ENCODE assay signal across 1 cellular context in genomic region chr6:31927242-31927867, GRCh38.
TF ChIP-seq lines count a peak whose summit lies in the region.

TSS of gene C2 (plus strand) at chr6:31927717. CDS start at chr6:31927753, 36 bp downstream.

TF ChIP-seq in HepG2, 621 proteins besides CTCF, POLR2A, EP300 and RAD21 (continued from another document and continues in another):
- TF ChIP-seq, protein P1, sequence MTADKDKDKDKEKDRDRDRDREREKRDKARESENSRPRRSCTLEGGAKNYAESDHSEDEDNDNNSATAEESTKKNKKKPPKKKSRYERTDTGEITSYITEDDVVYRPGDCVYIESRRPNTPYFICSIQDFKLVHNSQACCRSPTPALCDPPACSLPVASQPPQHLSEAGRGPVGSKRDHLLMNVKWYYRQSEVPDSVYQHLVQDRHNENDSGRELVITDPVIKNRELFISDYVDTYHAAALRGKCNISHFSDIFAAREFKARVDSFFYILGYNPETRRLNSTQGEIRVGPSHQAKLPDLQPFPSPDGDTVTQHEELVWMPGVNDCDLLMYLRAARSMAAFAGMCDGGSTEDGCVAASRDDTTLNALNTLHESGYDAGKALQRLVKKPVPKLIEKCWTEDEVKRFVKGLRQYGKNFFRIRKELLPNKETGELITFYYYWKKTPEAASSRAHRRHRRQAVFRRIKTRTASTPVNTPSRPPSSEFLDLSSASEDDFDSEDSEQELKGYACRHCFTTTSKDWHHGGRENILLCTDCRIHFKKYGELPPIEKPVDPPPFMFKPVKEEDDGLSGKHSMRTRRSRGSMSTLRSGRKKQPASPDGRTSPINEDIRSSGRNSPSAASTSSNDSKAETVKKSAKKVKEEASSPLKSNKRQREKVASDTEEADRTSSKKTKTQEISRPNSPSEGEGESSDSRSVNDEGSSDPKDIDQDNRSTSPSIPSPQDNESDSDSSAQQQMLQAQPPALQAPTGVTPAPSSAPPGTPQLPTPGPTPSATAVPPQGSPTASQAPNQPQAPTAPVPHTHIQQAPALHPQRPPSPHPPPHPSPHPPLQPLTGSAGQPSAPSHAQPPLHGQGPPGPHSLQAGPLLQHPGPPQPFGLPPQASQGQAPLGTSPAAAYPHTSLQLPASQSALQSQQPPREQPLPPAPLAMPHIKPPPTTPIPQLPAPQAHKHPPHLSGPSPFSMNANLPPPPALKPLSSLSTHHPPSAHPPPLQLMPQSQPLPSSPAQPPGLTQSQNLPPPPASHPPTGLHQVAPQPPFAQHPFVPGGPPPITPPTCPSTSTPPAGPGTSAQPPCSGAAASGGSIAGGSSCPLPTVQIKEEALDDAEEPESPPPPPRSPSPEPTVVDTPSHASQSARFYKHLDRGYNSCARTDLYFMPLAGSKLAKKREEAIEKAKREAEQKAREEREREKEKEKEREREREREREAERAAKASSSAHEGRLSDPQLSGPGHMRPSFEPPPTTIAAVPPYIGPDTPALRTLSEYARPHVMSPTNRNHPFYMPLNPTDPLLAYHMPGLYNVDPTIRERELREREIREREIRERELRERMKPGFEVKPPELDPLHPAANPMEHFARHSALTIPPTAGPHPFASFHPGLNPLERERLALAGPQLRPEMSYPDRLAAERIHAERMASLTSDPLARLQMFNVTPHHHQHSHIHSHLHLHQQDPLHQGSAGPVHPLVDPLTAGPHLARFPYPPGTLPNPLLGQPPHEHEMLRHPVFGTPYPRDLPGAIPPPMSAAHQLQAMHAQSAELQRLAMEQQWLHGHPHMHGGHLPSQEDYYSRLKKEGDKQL (CRISPR knock-in tag; IDR thresholded peaks at IDR 0.05; ENCODE audit: low read depth) = peak; percentile 83
- TF ChIP-seq NR1H2 (CRISPR knock-in tag; IDR thresholded peaks at IDR 0.05; ENCODE audit: borderline replicate concordance, low read depth) (no peak), CBX1 (IDR thresholded peaks at IDR 0.05; ENCODE audit: low read depth) (no peak), SIN3B (IDR thresholded peaks at IDR 0.05; ENCODE audit: low read length) (no peak), RNF219 (CRISPR knock-in tag; IDR thresholded peaks at IDR 0.05) (0 out of 2 replicates have a peak, but pooled peaks have one; percentile 55), TEF (CRISPR knock-in tag; IDR thresholded peaks at IDR 0.05) (no peak), NFKB2 (CRISPR knock-in tag; IDR thresholded peaks at IDR 0.05; ENCODE audit: borderline replicate concordance) (no peak; the same call in 1 of the 2 replicates), ZNF878 (CRISPR knock-in tag; IDR thresholded peaks at IDR 0.05) (peak; percentile 90; the same call in 1 of the 2 replicates), ZFP1 (CRISPR knock-in tag; IDR thresholded peaks at IDR 0.05) (peak; percentile 90), CREB3 (CRISPR knock-in tag; IDR thresholded peaks at IDR 0.05) (no peak), ZNF678 (CRISPR knock-in tag; IDR thresholded peaks at IDR 0.05) (no peak), NONO (IDR thresholded peaks at IDR 0.05) (no peak), NONO (CRISPR knock-in tag; conservative IDR thresholded peaks at IDR 0.05) (peak; percentile 95), DNMT3B (CRISPR knock-in tag; conservative IDR thresholded peaks at IDR 0.05) (no peak), ZSCAN25 (CRISPR knock-in tag; IDR thresholded peaks at IDR 0.05) (no peak), TBL1XR1 (IDR thresholded peaks at IDR 0.05; ENCODE audit: borderline replicate concordance, low read length, partially characterized antibody) (peak; percentile 78), ARNT (IDR thresholded peaks at IDR 0.05) (no peak), SNAPC5 (CRISPR knock-in tag; IDR thresholded peaks at IDR 0.05; ENCODE audit: borderline replicate concordance) (peak; percentile 43; the same call in 1 of the 2 replicates), PRMT3 (CRISPR knock-in tag; IDR thresholded peaks at IDR 0.05; ENCODE audit: borderline replicate concordance, low read depth) (no peak), BCL6 (CRISPR knock-in tag; IDR thresholded peaks at IDR 0.05) (peak; percentile 79), ZNF784 (CRISPR knock-in tag; IDR thresholded peaks at IDR 0.05; ENCODE audit: borderline replicate concordance) (no peak; the same call in 1 of the 2 replicates), SMYD3 (CRISPR knock-in tag; IDR thresholded peaks at IDR 0.05) (peak; percentile 90; the same call in 1 of the 2 replicates), U2AF2 (IDR thresholded peaks at IDR 0.05; ENCODE audit: low read depth, low read length) (no peak), ZNF280B (CRISPR knock-in tag; IDR thresholded peaks at IDR 0.05; ENCODE audit: borderline replicate concordance) (no peak), ZBTB1 (CRISPR knock-in tag; IDR thresholded peaks at IDR 0.05; ENCODE audit: borderline replicate concordance) (no peak), NAIF1 (CRISPR knock-in tag; IDR thresholded peaks at IDR 0.05; ENCODE audit: borderline replicate concordance) (no peak; the same call in 1 of the 2 replicates), ZNF329 (CRISPR knock-in tag; IDR thresholded peaks at IDR 0.05; ENCODE audit: low read depth) (no peak), KLF16 (CRISPR knock-in tag; IDR thresholded peaks at IDR 0.05) (peak in 1 of 2 experiments; percentile 82; a peak in 2 of 4 replicates), ZNF142 (CRISPR knock-in tag; IDR thresholded peaks at IDR 0.05) (no peak), ZNF768 (CRISPR knock-in tag; IDR thresholded peaks at IDR 0.05) (no peak), RAD51 (IDR thresholded peaks at IDR 0.05; ENCODE audit: borderline replicate concordance) (0 out of 2 replicates have a peak, but pooled peaks have one; percentile 5), ZBTB7B (CRISPR knock-in tag; IDR thresholded peaks at IDR 0.05) (peak; percentile 33; the same call in 1 of the 2 replicates)
- TF ChIP-seq, protein P2, sequence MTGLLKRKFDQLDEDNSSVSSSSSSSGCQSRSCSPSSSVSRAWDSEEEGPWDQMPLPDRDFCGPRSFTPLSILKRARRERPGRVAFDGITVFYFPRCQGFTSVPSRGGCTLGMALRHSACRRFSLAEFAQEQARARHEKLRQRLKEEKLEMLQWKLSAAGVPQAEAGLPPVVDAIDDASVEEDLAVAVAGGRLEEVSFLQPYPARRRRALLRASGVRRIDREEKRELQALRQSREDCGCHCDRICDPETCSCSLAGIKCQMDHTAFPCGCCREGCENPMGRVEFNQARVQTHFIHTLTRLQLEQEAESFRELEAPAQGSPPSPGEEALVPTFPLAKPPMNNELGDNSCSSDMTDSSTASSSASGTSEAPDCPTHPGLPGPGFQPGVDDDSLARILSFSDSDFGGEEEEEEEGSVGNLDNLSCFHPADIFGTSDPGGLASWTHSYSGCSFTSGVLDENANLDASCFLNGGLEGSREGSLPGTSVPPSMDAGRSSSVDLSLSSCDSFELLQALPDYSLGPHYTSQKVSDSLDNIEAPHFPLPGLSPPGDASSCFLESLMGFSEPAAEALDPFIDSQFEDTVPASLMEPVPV (CRISPR knock-in tag; IDR thresholded peaks at IDR 0.05) = 0 out of 2 replicates have a peak, but pooled peaks have one; percentile 84
- TF ChIP-seq, protein P3, sequence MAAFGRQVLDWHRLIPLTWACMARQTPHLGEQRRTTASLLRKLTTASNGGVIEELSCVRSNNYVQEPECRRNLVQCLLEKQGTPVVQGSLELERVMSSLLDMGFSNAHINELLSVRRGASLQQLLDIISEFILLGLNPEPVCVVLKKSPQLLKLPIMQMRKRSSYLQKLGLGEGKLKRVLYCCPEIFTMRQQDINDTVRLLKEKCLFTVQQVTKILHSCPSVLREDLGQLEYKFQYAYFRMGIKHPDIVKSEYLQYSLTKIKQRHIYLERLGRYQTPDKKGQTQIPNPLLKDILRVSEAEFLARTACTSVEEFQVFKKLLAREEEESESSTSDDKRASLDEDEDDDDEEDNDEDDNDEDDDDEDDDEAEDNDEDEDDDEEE (CRISPR knock-in tag; IDR thresholded peaks at IDR 0.05) = no peak
- TF ChIP-seq, protein P4, sequence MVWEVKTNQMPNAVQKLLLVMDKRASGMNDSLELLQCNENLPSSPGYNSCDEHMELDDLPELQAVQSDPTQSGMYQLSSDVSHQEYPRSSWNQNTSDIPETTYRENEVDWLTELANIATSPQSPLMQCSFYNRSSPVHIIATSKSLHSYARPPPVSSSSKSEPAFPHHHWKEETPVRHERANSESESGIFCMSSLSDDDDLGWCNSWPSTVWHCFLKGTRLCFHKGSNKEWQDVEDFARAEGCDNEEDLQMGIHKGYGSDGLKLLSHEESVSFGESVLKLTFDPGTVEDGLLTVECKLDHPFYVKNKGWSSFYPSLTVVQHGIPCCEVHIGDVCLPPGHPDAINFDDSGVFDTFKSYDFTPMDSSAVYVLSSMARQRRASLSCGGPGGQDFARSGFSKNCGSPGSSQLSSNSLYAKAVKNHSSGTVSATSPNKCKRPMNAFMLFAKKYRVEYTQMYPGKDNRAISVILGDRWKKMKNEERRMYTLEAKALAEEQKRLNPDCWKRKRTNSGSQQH (CRISPR knock-in tag; IDR thresholded peaks at IDR 0.05; ENCODE audit: low read depth) = peak; percentile 93; the same call in 1 of the 2 replicates
